1 cellular context compared by ENCODE assay signal in the genomic region with DNA sequence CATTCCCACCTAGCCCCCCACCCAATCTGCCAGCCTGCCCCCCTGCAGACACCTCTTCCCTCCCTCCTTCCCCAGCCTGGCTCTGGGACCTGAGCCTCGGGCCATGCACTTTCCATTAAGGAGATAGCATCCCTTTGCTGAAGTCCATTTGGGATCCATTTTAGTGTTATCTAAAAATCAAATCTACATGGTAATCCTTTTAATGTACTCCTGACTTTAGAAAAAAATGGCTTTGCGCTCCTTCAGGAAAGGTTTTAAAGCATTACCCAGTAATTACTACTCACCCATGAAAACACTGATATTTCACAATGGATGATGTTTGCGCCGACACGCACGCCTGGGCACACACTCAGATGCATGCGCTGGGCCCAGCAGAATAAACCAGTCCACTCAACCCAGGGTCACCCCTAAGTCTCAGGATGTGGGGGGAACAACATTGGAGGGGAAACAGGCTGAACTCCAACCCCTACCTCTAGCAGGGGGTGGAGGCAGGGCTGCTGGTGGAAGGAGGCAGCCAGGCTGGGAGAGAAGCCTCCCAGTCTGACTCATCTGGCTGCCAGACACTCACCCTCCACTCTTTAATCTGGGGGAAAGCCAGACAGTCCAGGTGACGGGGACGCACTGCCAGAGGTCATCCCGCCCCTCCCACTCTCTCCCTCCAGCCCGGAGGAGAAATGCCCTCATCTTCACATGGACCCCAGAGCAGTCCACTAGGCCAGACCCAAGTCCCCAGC.
TF ChIP-seq lines count a peak whose summit lies in the region.

No MANE protein-coding gene starts in this region.

TF ChIP-seq in HEK293, 187 proteins besides CTCF, POLR2A, EP300 and RAD21 (continued from another document):
- TF ChIP-seq ZNF521 (tag by site-specific recombination; IDR thresholded peaks at IDR 0.05) (no peak), ZNF600 (tag by site-specific recombination; IDR thresholded peaks at IDR 0.05) (peak; percentile 71; the same call in 1 of the 2 replicates), PRDM10 (tag by site-specific recombination; IDR thresholded peaks at IDR 0.05) (peak; percentile 99), WT1 (tag by site-specific recombination; IDR thresholded peaks at IDR 0.05) (peak; percentile 79), ZEB2 (tag by site-specific recombination; IDR thresholded peaks at IDR 0.05) (no peak), SP7 (tag by site-specific recombination; IDR thresholded peaks at IDR 0.05) (peak; percentile 96)
